ENCODE assay signal across 21 cellular contexts in genomic region chr7:151045262-151045661, GRCh38. TPM values are rescaled to one million over a fixed set of nuclear protein-coding genes. Genes with fewer than 3 reads are reported as not detected.
"Had no signal": no experiment of that assay in that cellular context is flagged by ENCODE, and none has a peak within 500 bp of the region (broad histone marks: within the 10 kb centered on the region; RNA-seq: fewer than 3 reads in every experiment).

No MANE protein-coding gene starts in this region.

- H3K27ac ChIP-seq: esophagus squamous epithelium, gastroesophageal sphincter, left ventricle myocardium inferior, lower lobe of right lung, neutrophil, spleen, testis, tibial nerve had no signal

- H3K4me3 ChIP-seq: esophagus squamous epithelium, gastroesophageal sphincter, left ventricle myocardium inferior, lower lobe of right lung, spleen, testis, tibial nerve had no signal

- H3K27ac Mint-ChIP-seq: immature natural killer cell; stimulated activated naive B cell treated with anti-CD40 and anti-IgM and Interleukin-4, amounts not matched to agents 10 μg/mL and 1 μg/mL and 100 μg/mL, for 72 hours had no signal

- H3K4me1 Mint-ChIP-seq: immature natural killer cell had no signal

- H3K27me3 ChIP-seq: gastroesophageal sphincter, testis, tibial nerve had no signal

- H3K4me3 Mint-ChIP-seq: immature natural killer cell; naive thymus-derived CD4-positive, alpha-beta T cell; stimulated activated naive B cell treated with anti-CD40 and anti-IgM and Interleukin-4, amounts not matched to agents 10 μg/mL and 1 μg/mL and 100 μg/mL, for 72 hours; stimulated activated naive CD8-positive, alpha-beta T cell treated with anti-CD3 and anti-CD28 coated beads, Interleukin-15, amount 100 ng/mL, for 72 hours had no signal

- ATAC-seq: gastroesophageal sphincter; left cardiac atrium; lower lobe of right lung; naive thymus-derived CD4-positive, alpha-beta T cell; stimulated activated naive CD8-positive, alpha-beta T cell treated with anti-CD3 and anti-CD28 coated beads, Interleukin-15, amount 100 ng/mL, for 72 hours had no signal

- H3K4me1 ChIP-seq: lower lobe of right lung, spleen, testis had no signal

- DNase-seq: dermis blood vessel endothelial cell; esophagus squamous epithelium; foreskin fibroblast; immature natural killer cell; left cardiac atrium; left ventricle myocardium inferior; lower lobe of right lung; mesenchymal stem cell; naive thymus-derived CD4-positive, alpha-beta T cell; spleen; stimulated activated CD4-positive, alpha-beta T cell treated with anti-CD3 and anti-CD28 coated beads, Interleukin-15, amount 100 ng/mL, for 24 hours; stimulated activated CD4-positive, alpha-beta T cell treated with anti-CD3 and anti-CD28 coated beads, Interleukin-1b, Interleukin-23, amount 100 ng/mL, for 48 hours; stimulated activated CD4-positive, alpha-beta T cell treated with anti-CD3 and anti-CD28 coated beads, Interleukin-4, amount 100 ng/mL, for 24 hours; stimulated activated naive B cell treated with anti-CD40 and anti-IgM and Interleukin-4, amounts not matched to agents 10 μg/mL and 1 μg/mL and 100 μg/mL, for 72 hours; stimulated activated naive CD8-positive, alpha-beta T cell treated with anti-CD3 and anti-CD28 coated beads, Interleukin-15, amount 100 ng/mL, for 72 hours; testis had no signal

- H3K9me3 Mint-ChIP-seq: immature natural killer cell; naive thymus-derived CD4-positive, alpha-beta T cell; stimulated activated naive B cell treated with anti-CD40 and anti-IgM and Interleukin-4, amounts not matched to agents 10 μg/mL and 1 μg/mL and 100 μg/mL, for 72 hours; stimulated activated naive CD8-positive, alpha-beta T cell treated with anti-CD3 and anti-CD28 coated beads, Interleukin-15, amount 100 ng/mL, for 72 hours had no signal

- H3K9me3 ChIP-seq: esophagus squamous epithelium, gastroesophageal sphincter, left ventricle myocardium inferior, lower lobe of right lung, neutrophil, spleen, testis, tibial nerve had no signal

RNA-seq across cellular contexts. Expression of gene ASIC3, which starts 3.1 kb away (rescaled TPM):
- total RNA-seq: dermis blood vessel endothelial cell, skeletal muscle tissue had no signal

RNA-seq across cellular contexts. Expression of gene ATG9B, which starts 21.0 kb away (rescaled TPM):
- total RNA-seq: dermis blood vessel endothelial cell, left ventricle myocardium inferior, skeletal muscle tissue, subcutaneous adipose tissue, tibial nerve had no signal
